In genomic region chr10:70480254-70480861, GRCh38 we compare ENCODE assay signal across 2 cellular contexts.
A peak's percentile ranks its signal among the peaks of the same experiment; 100 is the strongest.
TF ChIP-seq lines count a peak whose summit lies in the region.

No MANE protein-coding gene starts in this region.

TF ChIP-seq in liver, 16 proteins besides CTCF, POLR2A, EP300 and RAD21:
- TF ChIP-seq NR2F2 (IDR thresholded peaks at IDR 0.05) (peak; percentile 14), SP1 (IDR thresholded peaks at IDR 0.05) (no peak)

TF ChIP-seq in HepG2, 621 proteins besides CTCF, POLR2A, EP300 and RAD21:
- TF ChIP-seq ZNF616 (CRISPR knock-in tag; IDR thresholded peaks at IDR 0.05; ENCODE audit: low read depth) (no peak), HOXA7 (CRISPR knock-in tag; IDR thresholded peaks at IDR 0.05) (no peak), POGZ (CRISPR knock-in tag; IDR thresholded peaks at IDR 0.05) (no peak), SCMH1 (CRISPR knock-in tag; IDR thresholded peaks at IDR 0.05; ENCODE audit: borderline replicate concordance) (no peak), ZNF124 (CRISPR knock-in tag; IDR thresholded peaks at IDR 0.05) (no peak), ZNF703 (CRISPR knock-in tag; IDR thresholded peaks at IDR 0.05; ENCODE audit: borderline replicate concordance) (no peak), ZBTB38 (CRISPR knock-in tag; IDR thresholded peaks at IDR 0.05) (no peak), ASH2L (IDR thresholded peaks at IDR 0.05; ENCODE audit: insufficient read length, low read depth, low read length) (no peak), ONECUT2 (CRISPR knock-in tag; IDR thresholded peaks at IDR 0.05) (no peak), SSRP1 (CRISPR knock-in tag; IDR thresholded peaks at IDR 0.05) (no peak), ZIK1 (CRISPR knock-in tag; IDR thresholded peaks at IDR 0.05; ENCODE audit: borderline replicate concordance, low read depth) (no peak), ZNF17 (CRISPR knock-in tag; IDR thresholded peaks at IDR 0.05) (no peak), ZNF570 (CRISPR knock-in tag; IDR thresholded peaks at IDR 0.05; ENCODE audit: borderline replicate concordance) (no peak), ARID2 (CRISPR knock-in tag; IDR thresholded peaks at IDR 0.05; ENCODE audit: borderline replicate concordance) (no peak), SNAPC2 (CRISPR knock-in tag; IDR thresholded peaks at IDR 0.05) (no peak), CREBL2 (CRISPR knock-in tag; IDR thresholded peaks at IDR 0.05; ENCODE audit: borderline replicate concordance) (no peak), ARNT (IDR thresholded peaks at IDR 0.05) (no peak), ZNF235 (CRISPR knock-in tag; IDR thresholded peaks at IDR 0.05; ENCODE audit: borderline replicate concordance) (no peak)
